1 cellular context compared by ENCODE assay signal in the genomic region with DNA sequence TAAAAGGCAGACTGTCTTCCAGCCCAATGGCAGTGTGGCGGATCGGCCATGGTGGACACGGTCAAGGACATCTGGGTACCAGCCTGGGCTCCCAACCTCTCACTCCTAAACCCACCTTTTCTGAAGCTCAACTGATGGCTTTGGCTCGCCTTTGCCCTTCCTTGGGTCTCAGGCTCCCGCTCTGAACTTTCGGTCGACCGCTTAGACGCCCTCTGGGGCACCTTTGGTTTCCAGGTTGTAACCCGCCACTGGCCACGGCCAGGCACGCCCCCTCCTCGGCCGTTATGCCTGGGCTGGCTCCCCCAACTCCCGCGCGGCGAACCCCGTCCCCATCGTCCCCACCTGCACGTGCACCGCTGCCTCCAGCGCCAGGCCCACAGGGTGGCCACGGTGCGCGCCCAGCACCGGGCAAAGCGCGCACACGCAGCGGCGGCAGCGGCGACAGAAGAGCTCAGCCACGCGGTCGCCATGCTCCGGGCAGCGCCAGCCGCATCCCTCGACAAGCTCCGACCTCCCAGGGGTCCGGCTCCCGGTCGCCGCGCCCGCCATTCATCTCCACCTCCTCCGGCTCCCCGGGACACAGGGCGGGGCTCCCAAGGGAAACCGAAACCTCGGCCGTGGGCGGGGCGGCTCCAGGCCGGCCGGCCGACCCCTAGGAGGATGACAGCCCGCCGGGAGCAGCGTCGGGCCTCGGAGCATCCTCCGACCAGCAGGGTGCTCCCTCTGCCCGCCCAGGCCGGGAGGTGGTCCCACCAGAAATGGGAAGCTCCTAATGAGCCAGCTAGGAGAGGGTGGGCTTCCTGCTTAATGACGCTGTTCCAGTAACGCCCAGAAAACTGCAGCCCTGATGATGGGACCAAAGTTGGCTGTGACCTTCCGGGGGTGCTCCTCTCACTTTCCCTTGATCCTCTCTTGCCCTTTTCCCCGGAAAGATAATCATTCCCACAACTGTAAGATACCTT.
A peak's percentile ranks its signal among the peaks of the same experiment; 100 is the strongest.
TF ChIP-seq lines count a peak whose summit lies in the region.

A gene with protein sequence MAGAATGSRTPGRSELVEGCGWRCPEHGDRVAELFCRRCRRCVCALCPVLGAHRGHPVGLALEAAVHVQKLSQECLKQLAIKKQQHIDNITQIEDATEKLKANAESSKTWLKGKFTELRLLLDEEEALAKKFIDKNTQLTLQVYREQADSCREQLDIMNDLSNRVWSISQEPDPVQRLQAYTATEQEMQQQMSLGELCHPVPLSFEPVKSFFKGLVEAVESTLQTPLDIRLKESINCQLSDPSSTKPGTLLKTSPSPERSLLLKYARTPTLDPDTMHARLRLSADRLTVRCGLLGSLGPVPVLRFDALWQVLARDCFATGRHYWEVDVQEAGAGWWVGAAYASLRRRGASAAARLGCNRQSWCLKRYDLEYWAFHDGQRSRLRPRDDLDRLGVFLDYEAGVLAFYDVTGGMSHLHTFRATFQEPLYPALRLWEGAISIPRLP (minus strand): TSS at position 583 of the 962 bp plus-strand sequence. CDS start 34 bp downstream, at position 549.

TF ChIP-seq in HepG2, 621 proteins besides CTCF, POLR2A, EP300 and RAD21 (continued from another document and continues in another):
- TF ChIP-seq NRL (CRISPR knock-in tag; IDR thresholded peaks at IDR 0.05; ENCODE audit: borderline replicate concordance) (peak; percentile 21; the same call in 1 of the 2 replicates), KLF12 (CRISPR knock-in tag; IDR thresholded peaks at IDR 0.05; ENCODE audit: borderline replicate concordance) (peak; percentile 27; the same call in 1 of the 2 replicates), ZNF724P (CRISPR knock-in tag; IDR thresholded peaks at IDR 0.05; ENCODE audit: borderline replicate concordance) (peak; percentile 63; the same call in 1 of the 2 replicates), NFATC3 (CRISPR knock-in tag; IDR thresholded peaks at IDR 0.05) (0 out of 2 replicates have a peak, but pooled peaks have one; percentile 12), ZIK1 (CRISPR knock-in tag; IDR thresholded peaks at IDR 0.05; ENCODE audit: borderline replicate concordance, low read depth) (peak; percentile 48; the same call in 1 of the 2 replicates), SAP130 (CRISPR knock-in tag; IDR thresholded peaks at IDR 0.05; ENCODE audit: low read depth) (peak; percentile 74), ZNF501 (CRISPR knock-in tag; IDR thresholded peaks at IDR 0.05) (peak; percentile 85), WIZ (CRISPR knock-in tag; IDR thresholded peaks at IDR 0.05) (0 out of 2 replicates have a peak, but pooled peaks have one; percentile 68), ELF1 (CRISPR knock-in tag; IDR thresholded peaks at IDR 0.05) (peak; percentile 33; the same call in 1 of the 2 replicates), ZFY (CRISPR knock-in tag; IDR thresholded peaks at IDR 0.05) (peak; percentile 76), ZNF546 (CRISPR knock-in tag; conservative IDR thresholded peaks at IDR 0.05) (no peak), SMAD1 (CRISPR knock-in tag; IDR thresholded peaks at IDR 0.05; ENCODE audit: borderline replicate concordance, low read depth) (0 out of 2 replicates have a peak, but pooled peaks have one; percentile 80), NR1H2 (CRISPR knock-in tag; IDR thresholded peaks at IDR 0.05; ENCODE audit: borderline replicate concordance, low read depth) (peak; percentile 51; the same call in 1 of the 2 replicates), FOXC1 (CRISPR knock-in tag; IDR thresholded peaks at IDR 0.05; ENCODE audit: borderline replicate concordance) (peak; percentile 63; the same call in 1 of the 2 replicates), MTA3 (CRISPR knock-in tag; IDR thresholded peaks at IDR 0.05) (no peak), ZNF605 (CRISPR knock-in tag; IDR thresholded peaks at IDR 0.05) (no peak), ZNF263 (CRISPR knock-in tag; IDR thresholded peaks at IDR 0.05) (peak; percentile 99), KLF6 (CRISPR knock-in tag; IDR thresholded peaks at IDR 0.05) (peak; percentile 79; the same call in 1 of the 2 replicates), ZNF350 (CRISPR knock-in tag; IDR thresholded peaks at IDR 0.05; ENCODE audit: borderline replicate concordance, low read depth) (peak; percentile 56; the same call in 1 of the 2 replicates), GATAD2A (CRISPR knock-in tag; IDR thresholded peaks at IDR 0.05) (peak; percentile 52), KLF15 (CRISPR knock-in tag; IDR thresholded peaks at IDR 0.05; ENCODE audit: borderline replicate concordance) (0 out of 2 replicates have a peak, but pooled peaks have one; percentile 3), NR2F6 (IDR thresholded peaks at IDR 0.05) (no peak), NR2F6 (CRISPR knock-in tag; IDR thresholded peaks at IDR 0.05) (0 out of 2 replicates have a peak, but pooled peaks have one; percentile 23), HOXA5 (CRISPR knock-in tag; IDR thresholded peaks at IDR 0.05) (0 out of 2 replicates have a peak, but pooled peaks have one; percentile 27), NPAS2 (CRISPR knock-in tag; IDR thresholded peaks at IDR 0.05; ENCODE audit: borderline replicate concordance) (no peak), MAZ (IDR thresholded peaks at IDR 0.05; ENCODE audit: borderline replicate concordance, low read depth, low read length) (no peak), MAZ (CRISPR knock-in tag; IDR thresholded peaks at IDR 0.05; ENCODE audit: low read depth) (peak; percentile 25; the same call in 1 of the 2 replicates), RXRB (CRISPR knock-in tag; IDR thresholded peaks at IDR 0.05; ENCODE audit: borderline replicate concordance) (peak; percentile 21; the same call in 1 of the 2 replicates), HOXA9 (CRISPR knock-in tag; IDR thresholded peaks at IDR 0.05; ENCODE audit: borderline replicate concordance) (no peak), ZNF883 (CRISPR knock-in tag; IDR thresholded peaks at IDR 0.05; ENCODE audit: not compliant biosample characterization) (peak; percentile 78), HNRNPK (IDR thresholded peaks at IDR 0.05; ENCODE audit: low read depth, low read length, poor library complexity, severe bottlenecking) (peak; percentile 61), SRY (CRISPR knock-in tag; IDR thresholded peaks at IDR 0.05) (peak; percentile 94), ZNF260 (CRISPR knock-in tag; IDR thresholded peaks at IDR 0.05; ENCODE audit: borderline replicate concordance, low read depth) (0 out of 2 replicates have a peak, but pooled peaks have one; percentile 76), MYC (CRISPR knock-in tag; IDR thresholded peaks at IDR 0.05; ENCODE audit: borderline replicate concordance) (peak; percentile 93), KDM6A (CRISPR knock-in tag; IDR thresholded peaks at IDR 0.05; ENCODE audit: low read depth) (no peak), PHF8 (CRISPR knock-in tag; IDR thresholded peaks at IDR 0.05) (peak; percentile 86), SP5 (CRISPR knock-in tag; IDR thresholded peaks at IDR 0.05; ENCODE audit: borderline replicate concordance, low read depth) (no peak; the same call in 1 of the 2 replicates), ZNF788 (CRISPR knock-in tag; IDR thresholded peaks at IDR 0.05; ENCODE audit: borderline replicate concordance) (0 out of 2 replicates have a peak, but pooled peaks have one; percentile 30), ZNF333 (CRISPR knock-in tag; IDR thresholded peaks at IDR 0.05; ENCODE audit: borderline replicate concordance) (peak; percentile 26; the same call in 1 of the 2 replicates)
- TF ChIP-seq, protein P1, sequence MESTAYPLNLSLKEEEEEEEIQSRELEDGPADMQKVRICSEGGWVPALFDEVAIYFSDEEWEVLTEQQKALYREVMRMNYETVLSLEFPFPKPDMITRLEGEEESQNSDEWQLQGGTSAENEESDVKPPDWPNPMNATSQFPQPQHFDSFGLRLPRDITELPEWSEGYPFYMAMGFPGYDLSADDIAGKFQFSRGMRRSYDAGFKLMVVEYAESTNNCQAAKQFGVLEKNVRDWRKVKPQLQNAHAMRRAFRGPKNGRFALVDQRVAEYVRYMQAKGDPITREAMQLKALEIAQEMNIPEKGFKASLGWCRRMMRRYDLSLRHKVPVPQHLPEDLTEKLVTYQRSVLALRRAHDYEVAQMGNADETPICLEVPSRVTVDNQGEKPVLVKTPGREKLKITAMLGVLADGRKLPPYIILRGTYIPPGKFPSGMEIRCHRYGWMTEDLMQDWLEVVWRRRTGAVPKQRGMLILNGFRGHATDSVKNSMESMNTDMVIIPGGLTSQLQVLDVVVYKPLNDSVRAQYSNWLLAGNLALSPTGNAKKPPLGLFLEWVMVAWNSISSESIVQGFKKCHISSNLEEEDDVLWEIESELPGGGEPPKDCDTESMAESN (CRISPR knock-in tag; conservative IDR thresholded peaks at IDR 0.05): no peak
- TF ChIP-seq, protein P2, sequence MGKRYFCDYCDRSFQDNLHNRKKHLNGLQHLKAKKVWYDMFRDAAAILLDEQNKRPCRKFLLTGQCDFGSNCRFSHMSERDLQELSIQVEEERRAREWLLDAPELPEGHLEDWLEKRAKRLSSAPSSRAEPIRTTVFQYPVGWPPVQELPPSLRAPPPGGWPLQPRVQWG (CRISPR knock-in tag; IDR thresholded peaks at IDR 0.05; ENCODE audit: borderline replicate concordance, low read depth): no peak
- TF ChIP-seq, protein P3, sequence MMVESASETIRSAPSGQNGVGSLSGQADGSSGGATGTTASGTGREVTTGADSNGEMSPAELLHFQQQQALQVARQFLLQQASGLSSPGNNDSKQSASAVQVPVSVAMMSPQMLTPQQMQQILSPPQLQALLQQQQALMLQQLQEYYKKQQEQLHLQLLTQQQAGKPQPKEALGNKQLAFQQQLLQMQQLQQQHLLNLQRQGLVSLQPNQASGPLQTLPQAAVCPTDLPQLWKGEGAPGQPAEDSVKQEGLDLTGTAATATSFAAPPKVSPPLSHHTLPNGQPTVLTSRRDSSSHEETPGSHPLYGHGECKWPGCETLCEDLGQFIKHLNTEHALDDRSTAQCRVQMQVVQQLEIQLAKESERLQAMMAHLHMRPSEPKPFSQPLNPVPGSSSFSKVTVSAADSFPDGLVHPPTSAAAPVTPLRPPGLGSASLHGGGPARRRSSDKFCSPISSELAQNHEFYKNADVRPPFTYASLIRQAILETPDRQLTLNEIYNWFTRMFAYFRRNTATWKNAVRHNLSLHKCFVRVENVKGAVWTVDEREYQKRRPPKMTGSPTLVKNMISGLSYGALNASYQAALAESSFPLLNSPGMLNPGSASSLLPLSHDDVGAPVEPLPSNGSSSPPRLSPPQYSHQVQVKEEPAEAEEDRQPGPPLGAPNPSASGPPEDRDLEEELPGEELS (CRISPR knock-in tag; IDR thresholded peaks at IDR 0.05): no peak
- TF ChIP-seq, protein P4, sequence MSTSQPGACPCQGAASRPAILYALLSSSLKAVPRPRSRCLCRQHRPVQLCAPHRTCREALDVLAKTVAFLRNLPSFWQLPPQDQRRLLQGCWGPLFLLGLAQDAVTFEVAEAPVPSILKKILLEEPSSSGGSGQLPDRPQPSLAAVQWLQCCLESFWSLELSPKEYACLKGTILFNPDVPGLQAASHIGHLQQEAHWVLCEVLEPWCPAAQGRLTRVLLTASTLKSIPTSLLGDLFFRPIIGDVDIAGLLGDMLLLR (CRISPR knock-in tag; IDR thresholded peaks at IDR 0.05): peak; percentile 83; the same call in 1 of the 2 replicates
- TF ChIP-seq, protein P5, sequence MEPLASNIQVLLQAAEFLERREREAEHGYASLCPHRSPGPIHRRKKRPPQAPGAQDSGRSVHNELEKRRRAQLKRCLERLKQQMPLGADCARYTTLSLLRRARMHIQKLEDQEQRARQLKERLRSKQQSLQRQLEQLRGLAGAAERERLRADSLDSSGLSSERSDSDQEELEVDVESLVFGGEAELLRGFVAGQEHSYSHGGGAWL (CRISPR knock-in tag; IDR thresholded peaks at IDR 0.05): peak; percentile 87; the same call in 1 of the 2 replicates
- TF ChIP-seq, protein P6, sequence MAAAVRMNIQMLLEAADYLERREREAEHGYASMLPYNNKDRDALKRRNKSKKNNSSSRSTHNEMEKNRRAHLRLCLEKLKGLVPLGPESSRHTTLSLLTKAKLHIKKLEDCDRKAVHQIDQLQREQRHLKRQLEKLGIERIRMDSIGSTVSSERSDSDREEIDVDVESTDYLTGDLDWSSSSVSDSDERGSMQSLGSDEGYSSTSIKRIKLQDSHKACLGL (CRISPR knock-in tag; IDR thresholded peaks at IDR 0.05): peak; percentile 91; the same call in 1 of the 2 replicates
- TF ChIP-seq, protein P7, sequence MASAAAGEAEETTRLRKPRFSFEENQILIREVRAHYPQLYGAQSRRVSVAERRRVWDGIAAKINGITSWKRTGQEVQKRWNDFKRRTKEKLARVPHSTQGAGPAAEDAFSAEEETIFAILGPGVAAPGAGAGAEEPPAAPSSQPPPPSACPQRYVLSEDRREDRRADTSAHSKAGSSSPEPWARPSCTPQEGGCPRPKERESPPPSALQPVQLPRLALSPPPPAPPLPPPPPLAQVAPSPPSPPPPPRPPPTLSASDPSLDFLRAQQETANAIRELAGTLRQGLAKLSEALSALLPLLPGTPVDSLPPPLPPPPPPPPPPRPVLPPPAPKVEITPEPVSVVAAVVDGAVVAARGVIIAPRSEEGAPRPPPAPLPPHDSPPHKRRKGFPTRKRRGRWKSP (CRISPR knock-in tag; IDR thresholded peaks at IDR 0.05): peak; percentile 87
- TF ChIP-seq, protein P8, sequence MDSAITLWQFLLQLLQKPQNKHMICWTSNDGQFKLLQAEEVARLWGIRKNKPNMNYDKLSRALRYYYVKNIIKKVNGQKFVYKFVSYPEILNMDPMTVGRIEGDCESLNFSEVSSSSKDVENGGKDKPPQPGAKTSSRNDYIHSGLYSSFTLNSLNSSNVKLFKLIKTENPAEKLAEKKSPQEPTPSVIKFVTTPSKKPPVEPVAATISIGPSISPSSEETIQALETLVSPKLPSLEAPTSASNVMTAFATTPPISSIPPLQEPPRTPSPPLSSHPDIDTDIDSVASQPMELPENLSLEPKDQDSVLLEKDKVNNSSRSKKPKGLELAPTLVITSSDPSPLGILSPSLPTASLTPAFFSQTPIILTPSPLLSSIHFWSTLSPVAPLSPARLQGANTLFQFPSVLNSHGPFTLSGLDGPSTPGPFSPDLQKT (CRISPR knock-in tag; IDR thresholded peaks at IDR 0.05; ENCODE audit: borderline replicate concordance): no peak
- TF ChIP-seq, protein P9, sequence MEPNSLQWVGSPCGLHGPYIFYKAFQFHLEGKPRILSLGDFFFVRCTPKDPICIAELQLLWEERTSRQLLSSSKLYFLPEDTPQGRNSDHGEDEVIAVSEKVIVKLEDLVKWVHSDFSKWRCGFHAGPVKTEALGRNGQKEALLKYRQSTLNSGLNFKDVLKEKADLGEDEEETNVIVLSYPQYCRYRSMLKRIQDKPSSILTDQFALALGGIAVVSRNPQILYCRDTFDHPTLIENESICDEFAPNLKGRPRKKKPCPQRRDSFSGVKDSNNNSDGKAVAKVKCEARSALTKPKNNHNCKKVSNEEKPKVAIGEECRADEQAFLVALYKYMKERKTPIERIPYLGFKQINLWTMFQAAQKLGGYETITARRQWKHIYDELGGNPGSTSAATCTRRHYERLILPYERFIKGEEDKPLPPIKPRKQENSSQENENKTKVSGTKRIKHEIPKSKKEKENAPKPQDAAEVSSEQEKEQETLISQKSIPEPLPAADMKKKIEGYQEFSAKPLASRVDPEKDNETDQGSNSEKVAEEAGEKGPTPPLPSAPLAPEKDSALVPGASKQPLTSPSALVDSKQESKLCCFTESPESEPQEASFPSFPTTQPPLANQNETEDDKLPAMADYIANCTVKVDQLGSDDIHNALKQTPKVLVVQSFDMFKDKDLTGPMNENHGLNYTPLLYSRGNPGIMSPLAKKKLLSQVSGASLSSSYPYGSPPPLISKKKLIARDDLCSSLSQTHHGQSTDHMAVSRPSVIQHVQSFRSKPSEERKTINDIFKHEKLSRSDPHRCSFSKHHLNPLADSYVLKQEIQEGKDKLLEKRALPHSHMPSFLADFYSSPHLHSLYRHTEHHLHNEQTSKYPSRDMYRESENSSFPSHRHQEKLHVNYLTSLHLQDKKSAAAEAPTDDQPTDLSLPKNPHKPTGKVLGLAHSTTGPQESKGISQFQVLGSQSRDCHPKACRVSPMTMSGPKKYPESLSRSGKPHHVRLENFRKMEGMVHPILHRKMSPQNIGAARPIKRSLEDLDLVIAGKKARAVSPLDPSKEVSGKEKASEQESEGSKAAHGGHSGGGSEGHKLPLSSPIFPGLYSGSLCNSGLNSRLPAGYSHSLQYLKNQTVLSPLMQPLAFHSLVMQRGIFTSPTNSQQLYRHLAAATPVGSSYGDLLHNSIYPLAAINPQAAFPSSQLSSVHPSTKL (CRISPR knock-in tag; IDR thresholded peaks at IDR 0.05): peak; percentile 16; the same call in 1 of the 2 replicates
